29 cellular contexts compared by ENCODE assay signal in the genomic region with DNA sequence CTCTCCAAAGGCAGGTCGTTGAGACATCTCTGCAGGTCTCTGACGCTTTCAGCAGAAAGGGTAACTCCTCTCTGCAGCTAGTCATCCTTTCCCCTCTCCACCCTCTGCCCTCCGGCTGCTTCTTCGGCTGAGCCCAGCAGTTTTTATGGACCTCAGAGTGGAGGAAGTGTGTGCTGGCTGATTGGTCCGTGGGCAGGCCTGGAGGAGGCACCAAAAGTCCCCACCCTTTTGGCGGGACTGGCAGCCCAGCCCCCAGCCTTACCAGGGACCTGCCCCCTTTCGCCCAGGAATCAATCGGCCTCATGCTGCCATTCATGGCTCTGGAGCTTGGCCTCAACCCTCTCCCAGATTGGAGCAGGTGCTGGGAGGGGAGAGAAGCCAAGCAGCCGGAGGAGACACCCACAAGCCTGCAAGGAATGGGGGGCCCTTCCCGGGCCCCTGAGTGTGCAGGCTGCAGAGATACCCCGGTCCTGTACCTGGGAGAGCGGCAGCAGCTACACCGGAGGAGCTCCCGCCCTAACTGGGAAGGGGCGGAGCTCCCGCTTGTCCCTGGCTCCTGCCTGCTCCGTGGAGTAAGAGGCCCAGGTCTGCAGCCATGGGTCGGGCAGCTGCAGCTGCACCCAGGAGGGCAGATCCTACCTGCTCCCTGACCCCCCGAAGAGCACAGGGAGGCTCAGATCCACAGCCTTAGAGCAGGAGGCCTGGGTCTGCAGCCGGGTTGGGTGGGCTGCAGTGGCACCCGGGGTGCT.
DNase-seq lines count a peak whose midpoint lies in the region; ATAC-seq, FAIRE-seq and TF ChIP-seq lines count a peak whose summit lies in the region.
"Had no signal": no experiment of that assay in that cellular context is flagged by ENCODE, and none has a peak within 500 bp of the region (broad histone marks: within the 10 kb centered on the region; RNA-seq: fewer than 3 reads in every experiment).

No MANE protein-coding gene starts in this region.

- H2AFZ ChIP-seq in HepG2 (ENCODE audit: low read length) = no peak overlapping the region

- 50% methylated on average over 13 of the region's 21 CpGs for WGBS in HepG2 (ENCODE audit: low lambda C conversion rate)

- H3K27me3 ChIP-seq in Caco-2 (replicated peaks; ENCODE audit: control insufficient read depth, insufficient read depth, low read length) (no peaks in the 10 kb centered on the region), HepG2 (ENCODE audit: control insufficient read depth in 1 of 2, insufficient read depth in 2 of 2, low read length in 2 of 2) (peaks cover 0 to 10% of the 10 kb centered on the region in 2 experiments; a peak in 2 of 5 replicates)
- H3K27me3 ChIP-seq: transverse colon had no signal

- no peaks in the 10 kb centered on the region for H3K79me2 ChIP-seq in HepG2 (ENCODE audit: insufficient read depth, low read length)

- peak overlapping the region; percentile 38 for H3K4me3 ChIP-seq in Caco-2 (ENCODE audit: low read depth, low read length)
- H3K4me3 ChIP-seq in HepG2 (replicated peaks in 1 of 3; ENCODE audit: insufficient read depth in 1 of 3, low read depth in 2 of 3, low read length in 3 of 3) = no peak overlapping the region; a peak in 1 of 6 replicates
- H3K4me3 ChIP-seq: GM12878, lung, transverse colon had no signal

- TF ChIP-seq RAD21 in HepG2 (CRISPR knock-in tag; IDR thresholded peaks at IDR 0.05) = no peak

- TF ChIP-seq POLR2A in HepG2 (IDR thresholded peaks at IDR 0.05; ENCODE audit: insufficient read depth in 1 of 2, low read depth in 2 of 2, low read length in 2 of 2) = no peak

- no peak for TF ChIP-seq CTCF in Caco-2 (IDR thresholded peaks at IDR 0.05; ENCODE audit: insufficient read depth in 1 of 2, low read depth in 1 of 2, low read length in 1 of 2, severe bottlenecking in 1 of 2, unreplicated experiment in 1 of 2)
- TF ChIP-seq CTCF in WTC11 (IDR thresholded peaks at IDR 0.05) = no peak
- no peak for TF ChIP-seq CTCF in HepG2 (CRISPR knock-in tag; IDR thresholded peaks at IDR 0.05)

- no peak for FAIRE-seq in HepG2 (lab: Jason Lieb, UNC)
- FAIRE-seq: GM12878 had no signal

- ATAC-seq in WTC11 (peak; percentile 95), HepG2 (peak; percentile 92), T-helper 17 cell (no peak), GM18502 (IDR thresholded peaks at IDR 0.05; ENCODE audit: poor library complexity, unreplicated experiment) (no peak), GM21526 (IDR thresholded peaks at IDR 0.05; ENCODE audit: low FRiP score, unreplicated experiment) (no peak)
- ATAC-seq: activated CD8-positive, alpha-beta T cell treated with anti-CD3 and anti-CD28 coated beads, Interleukin-2, amount 10 ng/mL, durations not matched to agents 7 days and 5 days; activated T-helper 17 cell treated with anti-CD3 and anti-CD28 coated beads, Interleukin-2, amount 50 U/mL, for 72 hours; esophagus mucosa; GM12878; naive thymus-derived CD8-positive, alpha-beta T cell had no signal

- in situ Hi-C loops in HepG2 (cut with HindIII; ENCODE audit: extremely low pct_ligation_motif_present, low pct_unique_long_range_greater_than_20kb) = no loop called here

- H3K9ac ChIP-seq in HepG2 (ENCODE audit: insufficient read depth, low read depth, low read length) = no peak overlapping the region

- intact Hi-C loops in Caco-2 (cut with micrococcal nuclease; ENCODE audit: unreplicated experiment) = no loop called here
- intact Hi-C loops in HepG2 (cut with micrococcal nuclease; ENCODE audit: unreplicated experiment) = loop anchor here (5.0 kb wide), 1 partner anchor 164 kb away; no protein-coding TSS in a partner anchor

- H3K4me1 Mint-ChIP-seq in Caco-2 (ENCODE audit: low read depth, unreplicated experiment) (peaks cover 6% of the 10 kb centered on the region), WTC11 (peaks cover 29% of the 10 kb centered on the region), T-helper 17 cell (no peaks in the 10 kb centered on the region)
- H3K4me1 Mint-ChIP-seq: activated T-helper 17 cell treated with anti-CD3 and anti-CD28 coated beads, Interleukin-2, amount 50 U/mL, for 72 hours; CD14-positive monocyte; naive thymus-derived CD8-positive, alpha-beta T cell had no signal

- H3K4me3 Mint-ChIP-seq in Caco-2 (ENCODE audit: unreplicated experiment) (peak overlapping the region; percentile 54), WTC11 (peak overlapping the region; percentile 51), T-helper 17 cell (no peak overlapping the region)
- H3K4me3 Mint-ChIP-seq: activated CD8-positive, alpha-beta T cell treated with anti-CD3 and anti-CD28 coated beads, Interleukin-2, amount 10 ng/mL, durations not matched to agents 7 days and 5 days; activated T-helper 17 cell treated with anti-CD3 and anti-CD28 coated beads, Interleukin-2, amount 50 U/mL, for 72 hours; brain; CD14-positive monocyte; dendritic cell treated with granulocyte-macrophage colony-stimulating factor and Interleukin-4, amounts not matched to agents 40 ng/mL and 50 ng/mL, for 4 days; HFFc6; naive thymus-derived CD8-positive, alpha-beta T cell had no signal

- H3K36me3 Mint-ChIP-seq in Caco-2 (ENCODE audit: insufficient read depth, unreplicated experiment) (no peaks in the 10 kb centered on the region), WTC11 (peaks cover 23% of the 10 kb centered on the region), T-helper 17 cell (ENCODE audit: low read depth) (no peaks in the 10 kb centered on the region)
- H3K36me3 Mint-ChIP-seq: brain, CD14-positive monocyte had no signal

- POLR2A ChIA-PET in Caco-2 (lab: Charles Lee) (interaction anchor here (1.0 kb wide), 1 partner anchor 170 kb away, joined by 4 read pairs; a partner anchor contains a TSS), WTC11 (lab: Charles Lee) (interaction anchor here (0.8 kb wide), 1 partner anchor 10 kb away, joined by 3 read pairs; no protein-coding TSS in a partner anchor), HepG2 (lab: Yijun Ruan, JAX) (no interaction called here)

- H4K20me1 ChIP-seq in HepG2 (ENCODE audit: insufficient read depth, low read length) = no peaks in the 10 kb centered on the region

- no peaks in the 10 kb centered on the region for H3K36me3 ChIP-seq in Caco-2 (ENCODE audit: control insufficient read depth, insufficient read depth, low read length)
- H3K36me3 ChIP-seq in HepG2 (replicated peaks in 1 of 2; ENCODE audit: control insufficient read depth in 1 of 2, insufficient read depth in 2 of 2, low read length in 2 of 2) = no peaks in the 10 kb centered on the region
- H3K36me3 ChIP-seq: transverse colon had no signal

- H3K27ac Mint-ChIP-seq in Caco-2 (ENCODE audit: unreplicated experiment) (no peak overlapping the region), WTC11 (no peak overlapping the region), T-helper 17 cell (no peak overlapping the region)
- H3K27ac Mint-ChIP-seq: activated CD8-positive, alpha-beta T cell treated with anti-CD3 and anti-CD28 coated beads, Interleukin-2, amount 10 ng/mL, durations not matched to agents 7 days and 5 days; activated T-helper 17 cell treated with anti-CD3 and anti-CD28 coated beads, Interleukin-2, amount 50 U/mL, for 72 hours; CD14-positive monocyte; dendritic cell treated with granulocyte-macrophage colony-stimulating factor and Interleukin-4, amounts not matched to agents 40 ng/mL and 50 ng/mL, for 4 days; HFFc6; naive thymus-derived CD8-positive, alpha-beta T cell had no signal

- TF ChIP-seq EP300 in HepG2 (IDR thresholded peaks at IDR 0.05; ENCODE audit: low read depth in 2 of 2, low read length in 2 of 2) (no peak), HepG2 (CRISPR knock-in tag; IDR thresholded peaks at IDR 0.05; ENCODE audit: borderline replicate concordance) (no peak)

- CTCF ChIA-PET in Caco-2 (lab: Charles Lee) = no interaction called here
- CTCF ChIA-PET in WTC11 (lab: Charles Lee) = interaction anchor here (1.0 to 1.1 kb wide), 2 partner anchors 164 to 165 kb away, joined by 3 to 4 read pairs; no protein-coding TSS in a partner anchor
- CTCF ChIA-PET in HepG2 (lab: Yijun Ruan, JAX; ENCODE audit: low intra/inter-chr PET ratio, low total read pairs) = no interaction called here

- H3K4me1 ChIP-seq in Caco-2 (no peaks in the 10 kb centered on the region), HepG2 (ENCODE audit: insufficient read depth, low read length) (no peaks in the 10 kb centered on the region)
- H3K4me1 ChIP-seq: transverse colon had no signal

- no peak overlapping the region for H3K27ac ChIP-seq in HepG2 (ENCODE audit: extremely low read length, insufficient read depth, low read length)
- H3K27ac ChIP-seq: 22Rv1, transverse colon, VCaP had no signal

- no peak overlapping the region for H3K4me2 ChIP-seq in HepG2 (ENCODE audit: low read depth, low read length)

- peak; percentile 64 to 72 for DNase-seq in Caco-2
- peak; percentile 34 for DNase-seq in NCI-H510A treated with DMSO at 0.1 percent for 48 hours (lab: John Stamatoyannopoulos, UW)
- DNase-seq in WTC11 (ENCODE audit: low spot score) = peak; percentile 68
- DNase-seq in HepG2 (ENCODE audit: low spot score) = no peak
- no peak for DNase-seq in NCI-H2196 treated with DMSO at 0.1 percent for 48 hours (lab: John Stamatoyannopoulos, UW; ENCODE audit: unreplicated experiment)
- no peak for DNase-seq in T-helper 17 cell
- DNase-seq: activated CD4-positive, alpha-beta T cell treated with anti-CD3 and anti-CD28 coated beads for 4 hours; activated CD8-positive, alpha-beta T cell treated with anti-CD3 and anti-CD28 coated beads, Interleukin-2, amount 10 ng/mL, durations not matched to agents 7 days and 5 days; activated naive CD4-positive, alpha-beta T cell treated with anti-CD3 and anti-CD28 coated beads, Interleukin-2, amount 50 U/mL, for 16 hours; HFFc6; KG1; naive thymus-derived CD8-positive, alpha-beta T cell; NCI-H1092 treated with DMSO at 0.1 percent for 48 hours; NCI-H1694 treated with DMSO at 0.1 percent for 48 hours; NCI-H524 treated with DMSO at 0.1 percent for 48 hours; Right ventricle myocardium superior; stimulated activated CD4-positive, alpha-beta T cell treated with anti-CD3 and anti-CD28 coated beads, Interleukin-4, amount 100 ng/mL, for 24 hours; transverse colon had no signal

- peaks cover 15% of the 10 kb centered on the region for H3K9me3 Mint-ChIP-seq in Caco-2 (ENCODE audit: unreplicated experiment)
- H3K9me3 Mint-ChIP-seq in WTC11 = peaks cover 33% of the 10 kb centered on the region
- H3K9me3 Mint-ChIP-seq: activated T-helper 17 cell treated with anti-CD3 and anti-CD28 coated beads, Interleukin-2, amount 50 U/mL, for 72 hours; dendritic cell treated with granulocyte-macrophage colony-stimulating factor and Interleukin-4, amounts not matched to agents 40 ng/mL and 50 ng/mL, for 4 days had no signal

- H3K27me3 Mint-ChIP-seq in Caco-2 (ENCODE audit: insufficient read depth, unreplicated experiment) = no peaks in the 10 kb centered on the region
- no peaks in the 10 kb centered on the region; the same call in 1 of the 2 replicates for H3K27me3 Mint-ChIP-seq in WTC11 (ENCODE audit: low read depth)
- H3K27me3 Mint-ChIP-seq in T-helper 17 cell = peaks cover 8% of the 10 kb centered on the region

- BruUV-seq in Caco-2 (replicated peaks; lab: Mats Ljungman, UMichigan) (no TSS peak), HepG2 (replicated peaks; lab: Mats Ljungman, UMichigan) (no TSS peak)

- H3K9me3 ChIP-seq in Caco-2 (peaks cover 3% of the 10 kb centered on the region; the same call in 1 of the 2 replicates), HepG2 (ENCODE audit: low read length) (peaks cover 10% of the 10 kb centered on the region; the same call in 1 of the 2 replicates), T-helper 17 cell (ENCODE audit: control insufficient read depth, low read length, poor library complexity, severe bottlenecking) (no peaks in the 10 kb centered on the region)

Comparison
In these comparisons a context has a peak if more than half of its experiments do, and no peak if none do; other contexts are left out.
1. DNase-seq: peak in Caco-2 (2 of 2), NCI-H510A treated with DMSO at 0.1 percent for 48 hours (single experiment) and WTC11 (single experiment); none in HepG2 (single experiment), NCI-H2196 treated with DMSO at 0.1 percent for 48 hours (single experiment) and T-helper 17 cell (0 of 3).
2. ATAC-seq: peak in WTC11 (single experiment) and HepG2 (single experiment); none in T-helper 17 cell (single experiment), GM18502 (single experiment) and GM21526 (single experiment).